Comparison of ENCODE assay signal across 22 cellular contexts in genomic region chr6:132960720-132961119, GRCh38.
DNase-seq lines count a peak whose midpoint lies in the region; ATAC-seq and TF ChIP-seq lines count a peak whose summit lies in the region.
"Had no signal": no experiment of that assay in that cellular context is flagged by ENCODE, and none has a peak within 500 bp of the region (broad histone marks: within the 10 kb centered on the region; RNA-seq: fewer than 3 reads in every experiment).

No MANE protein-coding gene starts in this region.

- no peaks in the 10 kb centered on the region for H3K36me3 ChIP-seq in skeletal muscle satellite cell (ENCODE audit: insufficient read depth, low read length)
- H3K36me3 ChIP-seq: pancreas, SJCRH30, tibial artery had no signal

- in situ Hi-C loops in KBM-7 (cut with MboI; ENCODE audit: low pct_unique_long_range_greater_than_20kb, low sequenced_read_pairs) = no loop called here

- no peaks in the 10 kb centered on the region for H3K27me3 ChIP-seq in skeletal muscle satellite cell (ENCODE audit: control insufficient read depth, insufficient read depth, low read length)
- H3K27me3 ChIP-seq: SJCRH30, tibial artery had no signal

- H3K9me3 ChIP-seq in skeletal muscle satellite cell (replicated peaks; ENCODE audit: low read length) = no peaks in the 10 kb centered on the region
- H3K9me3 ChIP-seq: pancreas, SJCRH30, tibial artery had no signal

- POLR2A ChIA-PET in RWPE1 (lab: Yijun Ruan, JAX; ENCODE audit: low non-redundant PET) = no interaction called here

- TF ChIP-seq CTCF in RWPE1 (conservative IDR thresholded peaks at IDR 0.05; ENCODE audit: low read depth) = no peak
- no peak for TF ChIP-seq CTCF in coronary artery (IDR thresholded peaks at IDR 0.05)

- CTCF ChIA-PET in RWPE1 (lab: Yijun Ruan, JAX) = no interaction called here

- no peak for ATAC-seq in GM21528 (IDR thresholded peaks at IDR 0.05; ENCODE audit: low FRiP score, unreplicated experiment)
- ATAC-seq: esophagus mucosa; natural killer cell treated with Interleukin-12 subunit alpha and Interleukin-12 subunit beta and Interleukin-15 and Interleukin-18, amount 100 ng/mL, for 72 hours had no signal

- DNase-seq in HT1080 (ENCODE audit: low read depth) (peak; percentile 56), RWPE1 (ENCODE audit: low spot score) (peak; percentile 8), glomerular visceral epithelial cell (ENCODE audit: extremely low spot score) (peak; percentile 65), coronary artery (ENCODE audit: low spot score) (no peak), KBM-7 (no peak)
- DNase-seq: activated B cell treated with CpG ODN at 0.5 μM for 24 hours; activated CD4-positive, alpha-beta memory T cell treated with anti-CD3 and anti-CD28 coated beads, Interleukin-2, amount 10 ng/mL, durations not matched to agents 7 days and 5 days; activated T-cell treated with anti-CD3 and anti-CD28 coated beads, Interleukin-2, amount 50 U/mL, for 1 hour; amygdala; cerebellar nuclear complex; H9; kidney; NCI-H1436; NCI-H2171 treated with DMSO at 0.1 percent for 48 hours; pancreas; SJCRH30; stimulated activated naive CD4-positive, alpha-beta T cell; tibial artery had no signal

- H3K4me1 ChIP-seq in skeletal muscle satellite cell (ENCODE audit: control insufficient read depth, insufficient read depth, low read length) = peaks cover 28% of the 10 kb centered on the region

- H3K9ac ChIP-seq in skeletal muscle satellite cell (ENCODE audit: low read depth, low read length) = no peak overlapping the region

- H3K4me3 ChIP-seq in skeletal muscle satellite cell (ENCODE audit: low read length) = no peak overlapping the region
- H3K4me3 ChIP-seq in coronary artery = no peak overlapping the region
- H3K4me3 ChIP-seq: pancreas, SJCRH30, tibial artery had no signal

- H3K27ac ChIP-seq in RWPE1 (no peak overlapping the region), coronary artery (no peak overlapping the region)
- H3K27ac ChIP-seq: pancreas, SJCRH30, tibial artery had no signal

- peak overlapping the region; percentile 33 for H3K4me2 ChIP-seq in skeletal muscle satellite cell (ENCODE audit: low read length)

Comparison
In these comparisons a context has a peak if more than half of its experiments do, and no peak if none do; other contexts are left out.
1. DNase-seq: peak in HT1080 (single experiment), RWPE1 (single experiment) and glomerular visceral epithelial cell (single experiment); none in coronary artery (single experiment) and KBM-7 (single experiment).